1 cellular context compared by ENCODE assay signal in genomic region chr16:70298988-70299938, GRCh38.
TF ChIP-seq lines count a peak whose summit lies in the region.

Gene DDX19B, plus strand, starts transcription at chr16:70299186. Its CDS starts 112 bp downstream, at chr16:70299298.

TF ChIP-seq in WTC11, 78 proteins besides CTCF, POLR2A, EP300 and RAD21 (continued from another document):
- TF ChIP-seq E2F1 (CRISPR knock-in tag; IDR thresholded peaks at IDR 0.05) (no peak), SMAD4 (CRISPR knock-in tag; IDR thresholded peaks at IDR 0.05) (no peak), RORB (CRISPR knock-in tag; IDR thresholded peaks at IDR 0.05) (no peak), ATF2 (CRISPR knock-in tag; IDR thresholded peaks at IDR 0.05; ENCODE audit: borderline replicate concordance, low read depth) (no peak), FOXP4 (CRISPR knock-in tag; IDR thresholded peaks at IDR 0.05) (peak; percentile 83), ZNF138 (CRISPR knock-in tag; conservative IDR thresholded peaks at IDR 0.05) (no peak), IRF1 (CRISPR knock-in tag; IDR thresholded peaks at IDR 0.05) (no peak), MXD4 (CRISPR knock-in tag; IDR thresholded peaks at IDR 0.05; ENCODE audit: borderline replicate concordance) (no peak), NFYB (CRISPR knock-in tag; conservative IDR thresholded peaks at IDR 0.05; ENCODE audit: low read depth) (no peak), NFE2L1 (CRISPR knock-in tag; IDR thresholded peaks at IDR 0.05) (no peak), ZMAT4 (CRISPR knock-in tag; IDR thresholded peaks at IDR 0.05) (no peak), MYBL2 (CRISPR knock-in tag; IDR thresholded peaks at IDR 0.05) (no peak), FOXP1 (CRISPR knock-in tag; IDR thresholded peaks at IDR 0.05; ENCODE audit: borderline replicate concordance) (peak; percentile 45; the same call in 1 of the 2 replicates), ARID4B (CRISPR knock-in tag; IDR thresholded peaks at IDR 0.05; ENCODE audit: borderline replicate concordance) (peak; percentile 69; the same call in 1 of the 2 replicates), ATF6 (CRISPR knock-in tag; IDR thresholded peaks at IDR 0.05) (no peak), SMAD3 (CRISPR knock-in tag; IDR thresholded peaks at IDR 0.05; ENCODE audit: borderline replicate concordance) (no peak), ETV6 (CRISPR knock-in tag; IDR thresholded peaks at IDR 0.05) (peak; percentile 81; the same call in 1 of the 2 replicates), AR (CRISPR knock-in tag; IDR thresholded peaks at IDR 0.05) (no peak), FOXJ3 (CRISPR knock-in tag; IDR thresholded peaks at IDR 0.05; ENCODE audit: borderline replicate concordance) (no peak), E2F5 (CRISPR knock-in tag; IDR thresholded peaks at IDR 0.05) (no peak), ZNF232 (CRISPR knock-in tag; IDR thresholded peaks at IDR 0.05) (peak; percentile 22; the same call in 1 of the 2 replicates), MLX (CRISPR knock-in tag; IDR thresholded peaks at IDR 0.05) (no peak), CREB1 (CRISPR knock-in tag; IDR thresholded peaks at IDR 0.05) (0 out of 2 replicates have a peak, but pooled peaks have one; percentile 22), ZBTB43 (CRISPR knock-in tag; IDR thresholded peaks at IDR 0.05) (no peak), CREM (CRISPR knock-in tag; IDR thresholded peaks at IDR 0.05) (peak; percentile 92)
